In the genomic region with DNA sequence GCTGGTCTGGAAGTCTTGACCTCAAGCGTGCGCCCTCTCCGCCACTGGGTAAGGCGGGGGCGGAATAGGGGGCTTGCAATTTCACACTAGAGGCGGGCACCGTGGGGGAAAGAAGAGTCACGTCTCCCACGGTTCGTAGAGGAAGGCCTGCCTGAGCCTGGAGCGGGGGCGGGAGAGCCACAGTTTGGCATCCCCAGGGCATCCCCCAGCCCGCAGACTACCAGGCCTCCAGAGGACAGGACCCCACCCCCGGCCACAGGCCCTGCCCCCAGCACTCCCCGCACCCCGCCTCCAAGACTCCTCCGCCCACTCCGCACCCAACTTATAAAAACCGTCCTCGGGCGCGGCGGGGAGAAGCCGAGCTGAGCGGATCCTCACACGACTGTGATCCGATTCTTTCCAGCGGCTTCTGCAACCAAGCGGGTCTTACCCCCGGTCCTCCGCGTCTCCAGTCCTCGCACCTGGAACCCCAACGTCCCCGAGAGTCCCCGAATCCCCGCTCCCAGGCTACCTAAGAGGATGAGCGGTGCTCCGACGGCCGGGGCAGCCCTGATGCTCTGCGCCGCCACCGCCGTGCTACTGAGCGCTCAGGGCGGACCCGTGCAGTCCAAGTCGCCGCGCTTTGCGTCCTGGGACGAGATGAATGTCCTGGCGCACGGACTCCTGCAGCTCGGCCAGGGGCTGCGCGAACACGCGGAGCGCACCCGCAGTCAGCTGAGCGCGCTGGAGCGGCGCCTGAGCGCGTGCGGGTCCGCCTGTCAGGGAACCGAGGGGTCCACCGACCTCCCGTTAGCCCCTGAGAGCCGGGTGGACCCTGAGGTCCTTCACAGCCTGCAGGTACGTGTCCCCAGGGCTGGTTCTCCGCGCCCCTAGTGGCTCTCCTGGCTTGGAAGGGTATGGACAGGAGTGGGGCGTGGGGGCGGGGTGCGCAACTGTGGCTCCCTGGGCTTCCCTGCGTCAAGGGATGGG, we compare ENCODE assay signal across 8 cellular contexts. TPM values are rescaled to one million over a fixed set of nuclear protein-coding genes. Genes with fewer than 3 reads are reported as not detected.
A peak's percentile ranks its signal among the peaks of the same experiment; 100 is the strongest.
DNase-seq lines count a peak whose midpoint lies in the region; ATAC-seq and TF ChIP-seq lines count a peak whose summit lies in the region.

A gene with protein sequence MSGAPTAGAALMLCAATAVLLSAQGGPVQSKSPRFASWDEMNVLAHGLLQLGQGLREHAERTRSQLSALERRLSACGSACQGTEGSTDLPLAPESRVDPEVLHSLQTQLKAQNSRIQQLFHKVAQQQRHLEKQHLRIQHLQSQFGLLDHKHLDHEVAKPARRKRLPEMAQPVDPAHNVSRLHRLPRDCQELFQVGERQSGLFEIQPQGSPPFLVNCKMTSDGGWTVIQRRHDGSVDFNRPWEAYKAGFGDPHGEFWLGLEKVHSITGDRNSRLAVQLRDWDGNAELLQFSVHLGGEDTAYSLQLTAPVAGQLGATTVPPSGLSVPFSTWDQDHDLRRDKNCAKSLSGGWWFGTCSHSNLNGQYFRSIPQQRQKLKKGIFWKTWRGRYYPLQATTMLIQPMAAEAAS (plus strand): TSS at position 353 of the 969 bp plus-strand sequence. CDS start 167 bp downstream, at position 520.

- DNase-seq in C1 segment of cervical spinal cord (lab: John Stamatoyannopoulos, UW) (peak in 11 of 14 donors; percentile 1 to 78 (median 43)), MM.1S (no peak), fibroblast of villous mesenchyme (ENCODE audit: low read depth) (peak; percentile 91), NCI-H1694 treated with DMSO at 0.1 percent for 48 hours (lab: John Stamatoyannopoulos, UW) (no peak)
- peak; percentile 22 for DNase-seq in activated effector memory CD4-positive, alpha-beta T cell treated with Interleukin-2 at 50 U/mL for 16 hours

- no peak within 1 kb of the TSS for H3K27ac ChIP-seq in MM.1S (ENCODE audit: low read length)

- H3K27me3 Mint-ChIP-seq in nephron (ENCODE audit: low read depth), result no peaks in the 10 kb centered on the region

- H3K9me3 Mint-ChIP-seq in nephron, result no peaks in the 10 kb centered on the region

- H3K4me3 ChIP-seq in MM.1S (ENCODE audit: low read length) (no peak within 1 kb of the TSS), fibroblast of villous mesenchyme (ENCODE audit: low read depth, low read length) (peak within 1 kb of the TSS; percentile 88)

- peaks cover 13% of the 10 kb centered on the region for H3K36me3 Mint-ChIP-seq in nephron (ENCODE audit: low read depth)

- H3K4me3 Mint-ChIP-seq in nephron, result peak within 1 kb of the TSS; percentile 82 to 94 (median 92)

- H3K4me1 Mint-ChIP-seq in nephron, result peaks cover 51% of the 10 kb centered on the region

- peaks cover 8% of the 10 kb centered on the region for H3K4me1 ChIP-seq in MM.1S (ENCODE audit: low read length)

- no peak within 1 kb of the TSS for H2AFZ ChIP-seq in MM.1S (ENCODE audit: low read length)

- H3K9me3 ChIP-seq in MM.1S (replicated peaks; ENCODE audit: insufficient read depth, low read length), result no peaks in the 10 kb centered on the region

- H3K27me3 ChIP-seq in MM.1S (replicated peaks; ENCODE audit: insufficient read depth, low read length), result peaks cover 34% of the 10 kb centered on the region

- H3K9ac ChIP-seq in MM.1S (ENCODE audit: low read length), result no peak within 1 kb of the TSS

- no peaks in the 10 kb centered on the region for H3K79me2 ChIP-seq in MM.1S (ENCODE audit: low read length)

- no peaks in the 10 kb centered on the region for H3K9me2 ChIP-seq in MM.1S (replicated peaks; ENCODE audit: insufficient read depth, low read length)

- no peaks in the 10 kb centered on the region for H3K36me3 ChIP-seq in MM.1S (replicated peaks; ENCODE audit: insufficient read depth, low read length)

- TF ChIP-seq CTCF in MM.1S (IDR thresholded peaks at IDR 0.05; ENCODE audit: low read length), result no peak
- peak; percentile 36 for TF ChIP-seq CTCF in fibroblast of villous mesenchyme (IDR thresholded peaks at IDR 0.05; ENCODE audit: insufficient read depth, low read depth, low read length)
- peak; percentile 19 to 29 (median 27) for TF ChIP-seq CTCF in nephron (IDR thresholded peaks at IDR 0.05; ENCODE audit: unreplicated experiment in 3 of 3)
- TF ChIP-seq CTCF in subcutaneous adipose tissue (IDR thresholded peaks at IDR 0.05; ENCODE audit: low read depth), result no peak

- peak within 1 kb of the TSS; percentile 99 for H3K27ac Mint-ChIP-seq in nephron

- no peaks in the 10 kb centered on the region for H3F3A ChIP-seq in MM.1S (ENCODE audit: insufficient read depth, low read length)

- no peaks in the 10 kb centered on the region for H4K20me1 ChIP-seq in MM.1S (ENCODE audit: insufficient read depth, low read length)

- no peak for ATAC-seq in GM21367 (IDR thresholded peaks at IDR 0.05; ENCODE audit: unreplicated experiment)

- peak within 1 kb of the TSS; percentile 38 for H3K4me2 ChIP-seq in MM.1S (ENCODE audit: low read depth, low read length)

RNA-seq across cellular contexts. Expression of the gene that starts here (rescaled TPM):
- total RNA-seq in fibroblast of villous mesenchyme (0.64 and 1.3 TPM in 2 replicates), subcutaneous adipose tissue (100 to 1,000 TPM; 150 to 237 (median 190) TPM)

Comparison
In these comparisons a context has a peak if more than half of its experiments do, and no peak if none do; other contexts are left out.
1. RNA of the gene that starts here (total RNA-seq): 150 to 237 TPM in subcutaneous adipose tissue; 0.64 to 1.3 TPM in fibroblast of villous mesenchyme; every median in the first group is over 10 times any median in the second.
2. DNase-seq: peak in C1 segment of cervical spinal cord (11 of 14), activated effector memory CD4-positive, alpha-beta T cell treated with Interleukin-2 at 50 U/mL for 16 hours (single experiment) and fibroblast of villous mesenchyme (single experiment); none in MM.1S (single experiment) and NCI-H1694 treated with DMSO at 0.1 percent for 48 hours (single experiment).
3. CTCF ChIP-seq: peak in fibroblast of villous mesenchyme (single experiment) and nephron (3 of 3); none in MM.1S (single experiment) and subcutaneous adipose tissue (single experiment).